In the genomic region with DNA sequence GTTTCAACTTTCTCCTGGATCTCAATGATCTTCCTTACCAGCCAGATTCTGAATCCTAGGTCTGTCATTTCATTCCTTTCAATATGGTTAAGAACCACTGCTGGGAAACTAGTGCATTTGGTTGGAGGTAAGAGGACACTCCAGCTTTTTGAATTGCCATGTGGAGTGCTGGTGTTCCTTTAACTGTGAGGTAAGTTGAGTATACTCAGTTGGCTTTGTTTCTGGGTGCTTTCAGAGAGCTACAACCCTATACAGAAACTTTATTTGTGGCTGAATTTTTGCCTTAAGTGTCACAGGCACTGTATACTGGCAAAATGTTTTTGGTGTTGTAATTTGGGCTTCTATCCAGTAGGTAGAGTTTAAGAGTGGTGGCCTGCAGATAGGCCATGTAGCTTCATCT, we compare ENCODE assay signal across 29 cellular contexts.
"Had no signal": no experiment of that assay in that cellular context is flagged by ENCODE, and none has a peak within 500 bp of the region (broad histone marks: within the 10 kb centered on the region; RNA-seq: fewer than 3 reads in every experiment).

No MANE protein-coding gene starts in this region.

- H3K27me3 Mint-ChIP-seq: activated naive CD8-positive, alpha-beta T cell treated with anti-CD3 and anti-CD28 coated beads, Interleukin-2, amount 10 ng/mL, durations not matched to agents 7 days and 5 days had no signal

- ATAC-seq: activated CD8-positive, alpha-beta T cell treated with anti-CD3 and anti-CD28 coated beads, Interleukin-2, amount 10 ng/mL, durations not matched to agents 7 days and 5 days; SK-N-SH treated with all-trans-retinoic acid at 6 μM for 48 hours; WTC11 had no signal

- DNase-seq: activated CD4-positive, alpha-beta T cell treated with anti-CD3 and anti-CD28 coated beads for 48 hours; activated CD4-positive, alpha-beta T cell treated with anti-CD3 and anti-CD28 coated beads, Interleukin-2, amount 50 U/mL, for 4 hours; activated CD4-positive, CD25-positive, alpha-beta regulatory T cell treated with anti-CD3 and anti-CD28 coated beads, Interleukin-2, amount 50 U/mL, for 72 hours; activated CD8-positive, alpha-beta memory T cell treated with anti-CD3 and anti-CD28 coated beads, Interleukin-2, amount 50 U/mL, for 48 hours; activated CD8-positive, alpha-beta T cell treated with anti-CD3 and anti-CD28 coated beads, Interleukin-2, amount 10 ng/mL, durations not matched to agents 7 days and 5 days; activated naive CD4-positive, alpha-beta T cell treated with anti-CD3 and anti-CD28 coated beads, Interleukin-2, amount 50 U/mL, for 16 hours; activated naive CD8-positive, alpha-beta T cell treated with anti-CD3 and anti-CD28 coated beads, Interleukin-2, amount 10 ng/mL, durations not matched to agents 7 days and 5 days; activated T-cell treated with anti-CD3 and anti-CD28 coated beads, Interleukin-2, amount 50 U/mL, for 1 hour; adrenal gland; anterior cingulate cortex; cerebellar nuclear complex; MG63; MV-4-11; NCI-H1092 treated with DMSO at 0.1 percent for 48 hours; NCI-H1417 treated with DMSO at 0.1 percent for 48 hours; NCI-H1694 treated with DMSO at 0.1 percent for 48 hours; NCI-H2029 treated with DMSO at 0.1 percent for 48 hours; NCI-H345; NCI-H510A; NCI-H526 treated with DMSO at 0.1 percent for 48 hours; NCI-H82; OCI-M1; Peyer's patch; SHP77; SW 1271 had no signal

- H3K4me3 ChIP-seq: adrenal gland, MG63, Peyer's patch, SJSA1 had no signal

- H3K27ac Mint-ChIP-seq: activated CD8-positive, alpha-beta T cell treated with anti-CD3 and anti-CD28 coated beads, Interleukin-2, amount 10 ng/mL, durations not matched to agents 7 days and 5 days; activated naive CD8-positive, alpha-beta T cell treated with anti-CD3 and anti-CD28 coated beads, Interleukin-2, amount 10 ng/mL, durations not matched to agents 7 days and 5 days; T-helper 1 cell treated with Interleukin-12 subunit alpha and Interleukin-12 subunit beta and Interleukin-4 antibody, amounts not matched to agents 30 μg/mL and 1 μg/mL, for 36 hours; WTC11 had no signal

- H3K4me3 Mint-ChIP-seq: activated CD8-positive, alpha-beta T cell treated with anti-CD3 and anti-CD28 coated beads, Interleukin-2, amount 10 ng/mL, durations not matched to agents 7 days and 5 days; activated naive CD8-positive, alpha-beta T cell treated with anti-CD3 and anti-CD28 coated beads, Interleukin-2, amount 10 ng/mL, durations not matched to agents 7 days and 5 days; T-helper 1 cell treated with Interleukin-12 subunit alpha and Interleukin-12 subunit beta and Interleukin-4 antibody, amounts not matched to agents 30 μg/mL and 1 μg/mL, for 36 hours; WTC11 had no signal

- H3K4me1 Mint-ChIP-seq: activated naive CD8-positive, alpha-beta T cell treated with anti-CD3 and anti-CD28 coated beads, Interleukin-2, amount 10 ng/mL, durations not matched to agents 7 days and 5 days had no signal
